Comparison of ENCODE assay signal across 28 cellular contexts in genomic region chr1:219415433-219415832, GRCh38.
"Had no signal": no experiment of that assay in that cellular context is flagged by ENCODE, and none has a peak within 500 bp of the region (broad histone marks: within the 10 kb centered on the region; RNA-seq: fewer than 3 reads in every experiment).

No MANE protein-coding gene starts in this region.

- H3K27me3 Mint-ChIP-seq: effector memory CD8-positive, alpha-beta T cell had no signal

- ATAC-seq: effector memory CD8-positive, alpha-beta T cell; esophagus mucosa; foreskin keratinocyte; gastrocnemius medialis; gastroesophageal sphincter; heart left ventricle; heart right ventricle had no signal

- H3K27ac ChIP-seq: coronary artery, dorsolateral prefrontal cortex, epithelial cell of prostate, esophagus muscularis mucosa, esophagus squamous epithelium, foreskin keratinocyte, gastrocnemius medialis, gastroesophageal sphincter, heart left ventricle, heart right ventricle had no signal

- H3K4me3 Mint-ChIP-seq: dendritic cell treated with granulocyte-macrophage colony-stimulating factor and Interleukin-4, amounts not matched to agents 40 ng/mL and 50 ng/mL, for 4 days; effector memory CD8-positive, alpha-beta T cell; endodermal cell had no signal

- H3K9me3 Mint-ChIP-seq: dendritic cell treated with granulocyte-macrophage colony-stimulating factor and Interleukin-4, amounts not matched to agents 40 ng/mL and 50 ng/mL, for 4 days; effector memory CD8-positive, alpha-beta T cell had no signal

- H3K27me3 ChIP-seq: dorsolateral prefrontal cortex, esophagus muscularis mucosa, esophagus squamous epithelium, gastrocnemius medialis, gastroesophageal sphincter, heart left ventricle, heart right ventricle had no signal

- H3K27ac Mint-ChIP-seq: dendritic cell treated with granulocyte-macrophage colony-stimulating factor and Interleukin-4, amounts not matched to agents 40 ng/mL and 50 ng/mL, for 4 days; effector memory CD8-positive, alpha-beta T cell; endodermal cell had no signal

- FAIRE-seq: colon, endometrium, endothelial cell of umbilical vein, frontal cortex had no signal

- H3K9me3 ChIP-seq: esophagus muscularis mucosa, esophagus squamous epithelium, gastrocnemius medialis, gastroesophageal sphincter, heart left ventricle, heart right ventricle had no signal

- H3K4me3 ChIP-seq: coronary artery, dorsolateral prefrontal cortex, esophagus muscularis mucosa, esophagus squamous epithelium, gastrocnemius medialis, gastroesophageal sphincter, heart left ventricle, heart right ventricle had no signal

- H3K4me1 ChIP-seq: foreskin keratinocyte, gastroesophageal sphincter had no signal

- DNase-seq: cortex of kidney; dermis blood vessel endothelial cell; dorsolateral prefrontal cortex; effector CD4-positive, alpha-beta T cell; effector CD8-positive, alpha-beta T cell; effector memory CD4-positive, alpha-beta T cell; effector memory CD8-positive, alpha-beta T cell; endodermal cell; erythroblast; esophagus squamous epithelium; foreskin fibroblast; foreskin keratinocyte; foreskin melanocyte; gastrocnemius medialis; glutamatergic neuron; head of caudate nucleus; heart left ventricle; heart right ventricle had no signal

- H3K36me3 ChIP-seq: esophagus muscularis mucosa, esophagus squamous epithelium, gastrocnemius medialis, gastroesophageal sphincter, heart left ventricle, heart right ventricle had no signal
